ENCODE assay signal across 3 cellular contexts in genomic region chr9:3962467-3962866, GRCh38.
TF ChIP-seq lines count a peak whose summit lies in the region.

No MANE protein-coding gene starts in this region.

TF ChIP-seq in IMR-90, 13 proteins besides CTCF, POLR2A, EP300 and RAD21:
- TF ChIP-seq MAZ (IDR thresholded peaks at IDR 0.05; ENCODE audit: borderline replicate concordance, low read depth, low read length), result no peak
- TF ChIP-seq CEBPB (IDR thresholded peaks at IDR 0.05; ENCODE audit: low read depth, low read length), result no peak
- no peak for TF ChIP-seq FOS (IDR thresholded peaks at IDR 0.05; ENCODE audit: low read depth, low read length)
- no peak for TF ChIP-seq RCOR1 (IDR thresholded peaks at IDR 0.05; ENCODE audit: insufficient replicate concordance, low read length)
- no peak for TF ChIP-seq ELK1 (IDR thresholded peaks at IDR 0.05; ENCODE audit: borderline replicate concordance, low read depth, low read length)
- no peak for TF ChIP-seq SMC3 (IDR thresholded peaks at IDR 0.05; ENCODE audit: low read depth, low read length)
- TF ChIP-seq MAFK (IDR thresholded peaks at IDR 0.05; ENCODE audit: low read depth, low read length), result no peak
- no peak for TF ChIP-seq USF2 (IDR thresholded peaks at IDR 0.05; ENCODE audit: low read depth, low read length)
- TF ChIP-seq CHD1 (IDR thresholded peaks at IDR 0.05; ENCODE audit: low read depth, low read length), result no peak
- no peak for TF ChIP-seq BHLHE40 (IDR thresholded peaks at IDR 0.05; ENCODE audit: low read depth, low read length)
- no peak for TF ChIP-seq MXI1 (IDR thresholded peaks at IDR 0.05; ENCODE audit: borderline replicate concordance, low read depth, low read length)
- no peak for TF ChIP-seq NFE2L2 (IDR thresholded peaks at IDR 0.05; ENCODE audit: low read depth, low read length)
- no peak for TF ChIP-seq RFX5 (IDR thresholded peaks at IDR 0.05; ENCODE audit: low read depth, low read length)

TF ChIP-seq in HepG2, 621 proteins besides CTCF, POLR2A, EP300 and RAD21 (continues in another document):
- TF ChIP-seq ZNF781 (CRISPR knock-in tag; IDR thresholded peaks at IDR 0.05; ENCODE audit: borderline replicate concordance, not compliant biosample characterization), result no peak
- TF ChIP-seq ZFP36L1 (CRISPR knock-in tag; IDR thresholded peaks at IDR 0.05), result no peak
- peak; percentile 75 for TF ChIP-seq FOXA3 (CRISPR knock-in tag; IDR thresholded peaks at IDR 0.05)
- no peak for TF ChIP-seq GABPB1 (CRISPR knock-in tag; IDR thresholded peaks at IDR 0.05)
- peak; percentile 75; the same call in 1 of the 2 replicates for TF ChIP-seq HMG20A (CRISPR knock-in tag; IDR thresholded peaks at IDR 0.05; ENCODE audit: borderline replicate concordance)
- no peak for TF ChIP-seq MLLT10 (CRISPR knock-in tag; IDR thresholded peaks at IDR 0.05)
- no peak for TF ChIP-seq ZNF282 (IDR thresholded peaks at IDR 0.05; ENCODE audit: partially characterized antibody)
- peak; percentile 61 for TF ChIP-seq FOXP4 (CRISPR knock-in tag; IDR thresholded peaks at IDR 0.05)
- 0 out of 2 replicates have a peak, but pooled peaks have one; percentile 16 for TF ChIP-seq RXRB (CRISPR knock-in tag; IDR thresholded peaks at IDR 0.05; ENCODE audit: borderline replicate concordance)
- no peak for TF ChIP-seq SNAI1 (CRISPR knock-in tag; IDR thresholded peaks at IDR 0.05; ENCODE audit: borderline replicate concordance)
- peak; percentile 61; the same call in 1 of the 2 replicates for TF ChIP-seq SOX5 (CRISPR knock-in tag; IDR thresholded peaks at IDR 0.05; ENCODE audit: borderline replicate concordance)
- TF ChIP-seq ZNF180 (CRISPR knock-in tag; IDR thresholded peaks at IDR 0.05; ENCODE audit: borderline replicate concordance, low read depth), result no peak
- no peak for TF ChIP-seq ZNF276 (CRISPR knock-in tag; IDR thresholded peaks at IDR 0.05; ENCODE audit: low read depth)
- no peak for TF ChIP-seq ZNF275 (CRISPR knock-in tag; IDR thresholded peaks at IDR 0.05; ENCODE audit: borderline replicate concordance)
- 0 out of 2 replicates have a peak, but pooled peaks have one; percentile 20 for TF ChIP-seq THRA (CRISPR knock-in tag; IDR thresholded peaks at IDR 0.05; ENCODE audit: borderline replicate concordance)
- no peak for TF ChIP-seq ZNF75D (CRISPR knock-in tag; IDR thresholded peaks at IDR 0.05; ENCODE audit: borderline replicate concordance)
- peak; percentile 70; the same call in 1 of the 2 replicates for TF ChIP-seq JUND (CRISPR knock-in tag; IDR thresholded peaks at IDR 0.05)
- peak; percentile 86 for TF ChIP-seq JUN (CRISPR knock-in tag; IDR thresholded peaks at IDR 0.05)
- TF ChIP-seq ATF2 (CRISPR knock-in tag; IDR thresholded peaks at IDR 0.05), result peak; percentile 93
- no peak for TF ChIP-seq NAIF1 (CRISPR knock-in tag; IDR thresholded peaks at IDR 0.05; ENCODE audit: borderline replicate concordance)

TF ChIP-seq in GM23338, 12 proteins besides CTCF, POLR2A, EP300 and RAD21:
- TF ChIP-seq POLR2AphosphoS5 (IDR thresholded peaks at IDR 0.05; ENCODE audit: low read depth), result no peak
- no peak for TF ChIP-seq ETS1 (IDR thresholded peaks at IDR 0.05)
- TF ChIP-seq ZNF331 (CRISPR knock-in tag; IDR thresholded peaks at IDR 0.05; ENCODE audit: low read depth), result no peak
